In genomic region chr12:9032202-9032964, GRCh38 we compare ENCODE assay signal across 18 cellular contexts. TPM values are rescaled to one million over a fixed set of nuclear protein-coding genes. Genes with fewer than 3 reads are reported as not detected.
DNase-seq lines count a peak whose midpoint lies in the region; ATAC-seq, FAIRE-seq and TF ChIP-seq lines count a peak whose summit lies in the region.
"Had no signal": no experiment of that assay in that cellular context is flagged by ENCODE, and none has a peak within 500 bp of the region (broad histone marks: within the 10 kb centered on the region; RNA-seq: fewer than 3 reads in every experiment).

No MANE protein-coding gene starts in this region.

- H3K27ac Mint-ChIP-seq in T-cell, result peak overlapping the region; percentile 70 to 91
- H3K27ac Mint-ChIP-seq: activated B cell treated with CpG ODN at 0.5 μM for 24 hours had no signal

- H3K36me3 ChIP-seq in HepG2 (replicated peaks in 1 of 2; ENCODE audit: control insufficient read depth in 1 of 2, insufficient read depth in 2 of 2, low read length in 2 of 2), result no peaks in the 10 kb centered on the region
- H3K36me3 ChIP-seq in hepatocyte (replicated peaks; ENCODE audit: insufficient read depth, low read depth), result no peaks in the 10 kb centered on the region
- H3K36me3 ChIP-seq: left ventricle myocardium inferior, pancreas, Peyer's patch had no signal

- H3K27me3 ChIP-seq in HepG2 (ENCODE audit: control insufficient read depth in 1 of 2, insufficient read depth in 2 of 2, low read length in 2 of 2) (no peaks in the 10 kb centered on the region; a peak in 1 of 5 replicates), hepatocyte (no peaks in the 10 kb centered on the region)
- H3K27me3 ChIP-seq: pancreas, Peyer's patch had no signal

- TF ChIP-seq RAD21 in HepG2 (CRISPR knock-in tag; IDR thresholded peaks at IDR 0.05), result no peak

- no peak for TF ChIP-seq POLR2A in HepG2 (IDR thresholded peaks at IDR 0.05; ENCODE audit: insufficient read depth in 1 of 2, low read depth in 2 of 2, low read length in 2 of 2)

- H3K4me2 ChIP-seq in HepG2 (ENCODE audit: low read depth, low read length) (no peak overlapping the region), hepatocyte (no peak overlapping the region)

- no TSS peak for BruUV-seq in HepG2 (replicated peaks; lab: Mats Ljungman, UMichigan)

- H3K36me3 Mint-ChIP-seq in T-cell, result peaks cover 34% of the 10 kb centered on the region

- H2AFZ ChIP-seq in HepG2 (ENCODE audit: low read length) (no peak overlapping the region), hepatocyte (no peak overlapping the region)

- no peak for FAIRE-seq in HepG2 (lab: Jason Lieb, UNC)
- FAIRE-seq: pancreas had no signal

- H3K27me3 Mint-ChIP-seq in T-cell, result no peaks in the 10 kb centered on the region
- H3K27me3 Mint-ChIP-seq: activated B cell treated with CpG ODN at 0.5 μM for 24 hours had no signal

- intact Hi-C loops in HepG2 (cut with micrococcal nuclease; ENCODE audit: unreplicated experiment), result loop anchor here (5.0 kb wide), 1 partner anchor 45 kb away; the partner anchor contains the start of gene KLRG1

- no peaks in the 10 kb centered on the region for H3K79me2 ChIP-seq in HepG2 (ENCODE audit: insufficient read depth, low read length)
- H3K79me2 ChIP-seq in hepatocyte, result no peaks in the 10 kb centered on the region

- H3K4me3 ChIP-seq in GM12865 (ENCODE audit: low read depth, low read length), result no peak overlapping the region
- no peak overlapping the region for H3K4me3 ChIP-seq in HepG2 (replicated peaks in 1 of 3; ENCODE audit: insufficient read depth in 1 of 3, low read depth in 2 of 3, low read length in 3 of 3)
- no peak overlapping the region for H3K4me3 ChIP-seq in hepatocyte
- H3K4me3 ChIP-seq: left ventricle myocardium inferior, pancreas, Peyer's patch had no signal

- WGBS in HepG2 (ENCODE audit: low lambda C conversion rate), result 37% methylated on average over 5 of the region's 5 CpGs
- 85% methylated on average over 5 of the region's 5 CpGs for WGBS in hepatocyte (ENCODE audit: low lambda C conversion rate, missing lambda C conversion rate)

- H3K9ac ChIP-seq in HepG2 (ENCODE audit: insufficient read depth, low read depth, low read length), result no peak overlapping the region

- in situ Hi-C loops in HepG2 (cut with HindIII; ENCODE audit: extremely low pct_ligation_motif_present, low pct_unique_long_range_greater_than_20kb), result loop anchor here (25.0 kb wide), 1 partner anchor 95 kb away; the partner anchor contains the start of gene M6PR

- ATAC-seq in T-cell (replicated peaks in 1 of 4) (no peak), HepG2 (no peak; the same call in 2 of the 3 replicates), HG02981 (IDR thresholded peaks at IDR 0.05; ENCODE audit: unreplicated experiment) (no peak)

- no peak for TF ChIP-seq CTCF in GM12865 (IDR thresholded peaks at IDR 0.05; ENCODE audit: insufficient read depth, low read depth, low read length, missing control alignments)
- no peak for TF ChIP-seq CTCF in HepG2 (CRISPR knock-in tag; IDR thresholded peaks at IDR 0.05)
- TF ChIP-seq CTCF in hepatocyte (IDR thresholded peaks at IDR 0.05; ENCODE audit: poor library complexity), result no peak

- H3K4me1 ChIP-seq in HepG2 (ENCODE audit: insufficient read depth, low read length), result peaks cover 18% of the 10 kb centered on the region
- H3K4me1 ChIP-seq in hepatocyte (ENCODE audit: insufficient read depth), result no peaks in the 10 kb centered on the region
- H3K4me1 ChIP-seq: left ventricle myocardium inferior, Peyer's patch had no signal

- CTCF ChIA-PET in T-cell (lab: Charles Lee) (interaction anchor here (0.9 to 3.4 kb wide), 6 partner anchors 17 to 142 kb away, joined by 3 to 13 read pairs (median 4); no protein-coding TSS in a partner anchor), HepG2 (lab: Yijun Ruan, JAX; ENCODE audit: low intra/inter-chr PET ratio, low total read pairs) (no interaction called here)

- peaks cover 52 to 72% (median 69%) of the 10 kb centered on the region in 3 donors for H3K4me1 Mint-ChIP-seq in T-cell

- H3K9me2 ChIP-seq in hepatocyte (replicated peaks; ENCODE audit: insufficient read depth), result no peaks in the 10 kb centered on the region

- H3K9me3 Mint-ChIP-seq in T-cell, result peaks cover 0 to 5% (median 0%) of the 10 kb centered on the region in 3 donors
- H3K9me3 Mint-ChIP-seq: activated B cell treated with CpG ODN at 0.5 μM for 24 hours had no signal

- TF ChIP-seq EP300 in HepG2 (IDR thresholded peaks at IDR 0.05; ENCODE audit: low read depth in 2 of 2, low read length in 2 of 2) (no peak), HepG2 (CRISPR knock-in tag; IDR thresholded peaks at IDR 0.05; ENCODE audit: borderline replicate concordance) (no peak)

- no peak overlapping the region for H3K4me3 Mint-ChIP-seq in T-cell
- H3K4me3 Mint-ChIP-seq: activated B cell treated with CpG ODN at 0.5 μM for 24 hours, endodermal cell had no signal

- H4K20me1 ChIP-seq in HepG2 (ENCODE audit: insufficient read depth, low read length) (no peaks in the 10 kb centered on the region), hepatocyte (ENCODE audit: insufficient read depth, poor library complexity, severe bottlenecking) (no peaks in the 10 kb centered on the region)

- DNase-seq in AML-193 (lab: John Stamatoyannopoulos, UW) (peak; percentile 59 to 65), GM12865 (ENCODE audit: low read depth) (peak; percentile 18), T-cell (no peak), HepG2 (ENCODE audit: low spot score) (no peak), hepatocyte (ENCODE audit: low spot score) (no peak), HPDE6-E6E7 (ENCODE audit: extremely low spot score) (no peak), NCI-H345 treated with DMSO at 0.1 percent for 48 hours (lab: John Stamatoyannopoulos, UW; ENCODE audit: unreplicated experiment) (no peak)
- DNase-seq: activated B cell treated with CpG ODN at 0.5 μM for 24 hours, caudate nucleus, endodermal cell, GF-D8, Karpas-422, left ventricle myocardium inferior, NCI-H2029, NCI-H524, pancreas, Peyer's patch had no signal

- H3K9me3 ChIP-seq in HepG2 (ENCODE audit: low read length), result no peaks in the 10 kb centered on the region
- no peaks in the 10 kb centered on the region for H3K9me3 ChIP-seq in hepatocyte (ENCODE audit: low read depth)
- H3K9me3 ChIP-seq: left ventricle myocardium inferior, pancreas, Peyer's patch had no signal

- POLR2A ChIA-PET in T-cell (lab: Charles Lee), result interaction anchor here in 1 of 2 donors (0.6 kb wide), 1 partner anchor 122 kb away, joined by 3 read pairs; no protein-coding TSS in a partner anchor
- POLR2A ChIA-PET in HepG2 (lab: Yijun Ruan, JAX), result interaction anchor here (1.8 kb wide), 1 partner anchor 83 kb away, joined by 6 read pairs; the partner anchor contains the start of gene M6PR

- H3K27ac ChIP-seq in HepG2 (ENCODE audit: extremely low read length, insufficient read depth, low read length) (no peak overlapping the region), hepatocyte (no peak overlapping the region)
- H3K27ac ChIP-seq: left ventricle myocardium inferior, pancreas, Peyer's patch had no signal

TF ChIP-seq in HepG2, 621 proteins besides CTCF, POLR2A, EP300 and RAD21:
- no peak for TF ChIP-seq ZNF354B (CRISPR knock-in tag; IDR thresholded peaks at IDR 0.05)
- 0 out of 2 replicates have a peak, but pooled peaks have one; percentile 10 for TF ChIP-seq STAG1 (CRISPR knock-in tag; IDR thresholded peaks at IDR 0.05)

RNA-seq across cellular contexts. Expression of gene KLRG1, which starts 43.0 kb away (rescaled TPM):
- 10 to 100 TPM; 11.9 to 80.4 (median 28.0) TPM for total RNA-seq in T-cell
- total RNA-seq in HepG2 (2016; rRNA removed; fragmentation: Illumina TruSeq; extraction: Trizol), result 1.2 and 1.6 TPM in 2 replicates
- 1.3 TPM in 1 of 2 replicates, not detected in the other for total RNA-seq in HepG2 (2016; cell fraction: cytosol; rRNA removed; fragmentation: Illumina TruSeq; extraction: Trizol; ENCODE audit: low read depth)
- total RNA-seq in HepG2 (2016; cell fraction: insoluble cytoplasmic fraction; rRNA removed; fragmentation: Illumina TruSeq; extraction: Trizol), result 0.91 and 1.3 TPM in 2 replicates
- 0.87 and 1.3 TPM in 2 replicates for total RNA-seq in HepG2 (2016; cell fraction: membrane; rRNA removed; fragmentation: Illumina TruSeq; extraction: Trizol)
- total RNA-seq in HepG2 (2016; cell fraction: nucleus; rRNA removed; fragmentation: Illumina TruSeq; extraction: Trizol), result 1.4 and 1.8 TPM in 2 replicates
- 0.51 and 1.7 TPM in 2 replicates for polyA plus RNA-seq in HepG2 (2011; rRNA removed)
- 0.52 and 0.58 TPM in 2 replicates for polyA plus RNA-seq in HepG2 (2011; cell fraction: cytosol; rRNA removed)
- 0.66 and 1.4 TPM in 2 replicates for polyA plus RNA-seq in HepG2 (2011; cell fraction: nucleus; rRNA removed)
- 0.49 and 0.91 TPM in 2 replicates for polyA plus RNA-seq in HepG2 (2012)
- 0.19 and 0.29 TPM in 2 replicates for polyA plus RNA-seq in HepG2 (2016; cell fraction: cytosol; fragmentation: Illumina TruSeq; extraction: Trizol; ENCODE audit: low read depth)
- 1.1 and 1.9 TPM in 2 replicates for polyA plus RNA-seq in HepG2 (2016; cell fraction: insoluble cytoplasmic fraction; fragmentation: Illumina TruSeq; extraction: Trizol; ENCODE audit: low read depth)
- polyA plus RNA-seq in HepG2 (2016; cell fraction: membrane; fragmentation: Illumina TruSeq; extraction: Trizol; ENCODE audit: low read depth), result 1.2 TPM in 2 replicates
- polyA plus RNA-seq in HepG2 (2016; cell fraction: nucleus; fragmentation: Illumina TruSeq; extraction: Trizol; ENCODE audit: insufficient read depth, low read depth), result 0.57 and 1.5 TPM in 2 replicates
- 0.56 and 1.6 TPM in 2 replicates for polyA minus RNA-seq in HepG2 (2011; rRNA and poly(A)+ RNA removed; ENCODE audit: low replicate concordance)
- polyA minus RNA-seq in HepG2 (2011; cell fraction: cytosol; rRNA and poly(A)+ RNA removed), result 0.69 TPM in 1 of 2 replicates, not detected in the other
- polyA minus RNA-seq in HepG2 (2011; cell fraction: nucleus; rRNA and poly(A)+ RNA removed), result 0.64 and 0.87 TPM in 2 replicates
- total RNA-seq in hepatocyte, result 0.24 and 0.37 TPM in 2 replicates
- 0.45 and 1.8 TPM in 2 replicates for polyA plus RNA-seq in hepatocyte

Comparison
In these comparisons a context has a peak if more than half of its experiments do, and no peak if none do; other contexts are left out.
1. DNase-seq: peak in AML-193 (2 of 2) and GM12865 (single experiment); none in T-cell (0 of 34), HepG2 (single experiment), hepatocyte (single experiment), HPDE6-E6E7 (single experiment) and NCI-H345 treated with DMSO at 0.1 percent for 48 hours (single experiment).